ENCODE assay signal across 22 cellular contexts in genomic region chrY:7107179-7107578, GRCh38.
"Had no signal": no experiment of that assay in that cellular context is flagged by ENCODE, and none has a peak within 500 bp of the region (broad histone marks: within the 10 kb centered on the region; RNA-seq: fewer than 3 reads in every experiment).

No MANE protein-coding gene starts in this region.

- H3K9me3 Mint-ChIP-seq: dendritic cell treated with granulocyte-macrophage colony-stimulating factor and Interleukin-4, amounts not matched to agents 40 ng/mL and 50 ng/mL, for 4 days; effector memory CD8-positive, alpha-beta T cell; memory B cell; mesothelial cell of epicardium; natural killer cell; neural crest cell had no signal

- H3K27me3 Mint-ChIP-seq: dendritic cell treated with granulocyte-macrophage colony-stimulating factor and Interleukin-4, amounts not matched to agents 40 ng/mL and 50 ng/mL, for 4 days; stimulated activated memory B cell treated with anti-CD40 and anti-IgM and Interleukin-4, amounts not matched to agents 10 μg/mL and 1 μg/mL and 100 μg/mL, for 72 hours had no signal

- H3K36me3 ChIP-seq: left ventricle myocardium inferior, lower lobe of right lung, right atrium auricular region, stomach, thoracic aorta, transverse colon had no signal

- H3K36me3 Mint-ChIP-seq: memory B cell; mesothelial cell of epicardium; natural killer cell; stimulated activated memory B cell treated with anti-CD40 and anti-IgM and Interleukin-4, amounts not matched to agents 10 μg/mL and 1 μg/mL and 100 μg/mL, for 72 hours had no signal

- H3K27me3 ChIP-seq: hepatocyte, right atrium auricular region, stomach, transverse colon had no signal

- H3K4me3 ChIP-seq: hepatocyte, left ventricle myocardium inferior, lower lobe of right lung, right atrium auricular region, stomach, thoracic aorta, transverse colon had no signal

- H3K27ac Mint-ChIP-seq: dendritic cell treated with granulocyte-macrophage colony-stimulating factor and Interleukin-4, amounts not matched to agents 40 ng/mL and 50 ng/mL, for 4 days; memory B cell; mesothelial cell of epicardium; stimulated activated memory B cell treated with anti-CD40 and anti-IgM and Interleukin-4, amounts not matched to agents 10 μg/mL and 1 μg/mL and 100 μg/mL, for 72 hours had no signal

- H3K4me1 ChIP-seq: left ventricle myocardium inferior, lower lobe of right lung, right atrium auricular region, stomach, transverse colon had no signal

- H3K4me3 Mint-ChIP-seq: dendritic cell treated with granulocyte-macrophage colony-stimulating factor and Interleukin-4, amounts not matched to agents 40 ng/mL and 50 ng/mL, for 4 days; effector memory CD8-positive, alpha-beta T cell; memory B cell; mesothelial cell of epicardium; natural killer cell; neural crest cell; stimulated activated memory B cell treated with anti-CD40 and anti-IgM and Interleukin-4, amounts not matched to agents 10 μg/mL and 1 μg/mL and 100 μg/mL, for 72 hours had no signal

- DNase-seq: effector memory CD8-positive, alpha-beta T cell; erythroblast; foreskin melanocyte; kidney; left cardiac atrium; left ventricle myocardium inferior; lower lobe of right lung; natural killer cell; posterior cingulate gyrus; small intestine; stimulated activated CD4-positive, alpha-beta T cell treated with anti-CD3 and anti-CD28 coated beads, Interleukin-4, amount 100 ng/mL, for 1 hour; stomach; substantia nigra; transverse colon had no signal

- H3K4me1 Mint-ChIP-seq: memory B cell; mesothelial cell of epicardium; neural crest cell; stimulated activated memory B cell treated with anti-CD40 and anti-IgM and Interleukin-4, amounts not matched to agents 10 μg/mL and 1 μg/mL and 100 μg/mL, for 72 hours had no signal

- H3K9me3 ChIP-seq: left ventricle myocardium inferior, lower lobe of right lung, right atrium auricular region, stomach, thoracic aorta, transverse colon had no signal

- ATAC-seq: effector memory CD8-positive, alpha-beta T cell; left cardiac atrium; lower lobe of right lung; natural killer cell; stimulated activated memory B cell treated with anti-CD40 and anti-IgM and Interleukin-4, amounts not matched to agents 10 μg/mL and 1 μg/mL and 100 μg/mL, for 72 hours had no signal
